In genomic region chr4:140135529-140136021, GRCh38 we compare ENCODE assay signal across 11 cellular contexts.
A peak's percentile ranks its signal among the peaks of the same experiment; 100 is the strongest.
DNase-seq lines count a peak whose midpoint lies in the region; ATAC-seq lines count a peak whose summit lies in the region.
"Had no signal": no experiment of that assay in that cellular context is flagged by ENCODE, and none has a peak within 500 bp of the region (broad histone marks: within the 10 kb centered on the region; RNA-seq: fewer than 3 reads in every experiment).

No MANE protein-coding gene starts in this region.

- H3K36me3 Mint-ChIP-seq in activated naive CD4-positive, alpha-beta T cell treated with anti-CD3 and anti-CD28 coated beads, Interleukin-2, amount 50 U/mL, for 24 hours: peaks cover 5% of the 10 kb centered on the region
- H3K36me3 Mint-ChIP-seq: stimulated activated memory B cell treated with anti-CD40 and anti-IgM and Interleukin-4, amounts not matched to agents 10 μg/mL and 1 μg/mL and 100 μg/mL, for 72 hours had no signal

- no peak overlapping the region for H3K4me3 Mint-ChIP-seq in activated naive CD4-positive, alpha-beta T cell treated with anti-CD3 and anti-CD28 coated beads, Interleukin-2, amount 50 U/mL, for 24 hours
- H3K4me3 Mint-ChIP-seq: stimulated activated memory B cell treated with anti-CD40 and anti-IgM and Interleukin-4, amounts not matched to agents 10 μg/mL and 1 μg/mL and 100 μg/mL, for 72 hours had no signal

- peak overlapping the region; percentile 27 for H3K27ac Mint-ChIP-seq in activated naive CD4-positive, alpha-beta T cell treated with anti-CD3 and anti-CD28 coated beads, Interleukin-2, amount 50 U/mL, for 24 hours
- H3K27ac Mint-ChIP-seq: stimulated activated memory B cell treated with anti-CD40 and anti-IgM and Interleukin-4, amounts not matched to agents 10 μg/mL and 1 μg/mL and 100 μg/mL, for 72 hours had no signal

- H3K27ac ChIP-seq in SK-N-MC: peak overlapping the region; percentile 29; the same call in 1 of the 2 replicates
- H3K27ac ChIP-seq: parathyroid adenoma, RWPE1 had no signal

- peak overlapping the region; percentile 52 for H3K4me3 ChIP-seq in SK-N-MC

- no peaks in the 10 kb centered on the region for H3K36me3 ChIP-seq in SK-N-MC (ENCODE audit: insufficient read depth, low read length)

- peaks cover 4% of the 10 kb centered on the region for H3K9me3 Mint-ChIP-seq in activated naive CD4-positive, alpha-beta T cell treated with anti-CD3 and anti-CD28 coated beads, Interleukin-2, amount 50 U/mL, for 24 hours
- H3K9me3 Mint-ChIP-seq: stimulated activated memory B cell treated with anti-CD40 and anti-IgM and Interleukin-4, amounts not matched to agents 10 μg/mL and 1 μg/mL and 100 μg/mL, for 72 hours had no signal

- no peaks in the 10 kb centered on the region for H3K27me3 Mint-ChIP-seq in activated naive CD4-positive, alpha-beta T cell treated with anti-CD3 and anti-CD28 coated beads, Interleukin-2, amount 50 U/mL, for 24 hours

- no peak for ATAC-seq in HG02610 (IDR thresholded peaks at IDR 0.05; ENCODE audit: unreplicated experiment)
- no peak for ATAC-seq in GM21423 (IDR thresholded peaks at IDR 0.05; ENCODE audit: unreplicated experiment)
- ATAC-seq: stimulated activated memory B cell treated with anti-CD40 and anti-IgM and Interleukin-4, amounts not matched to agents 10 μg/mL and 1 μg/mL and 100 μg/mL, for 72 hours had no signal

- peaks cover 34% of the 10 kb centered on the region for H3K4me1 Mint-ChIP-seq in activated naive CD4-positive, alpha-beta T cell treated with anti-CD3 and anti-CD28 coated beads, Interleukin-2, amount 50 U/mL, for 24 hours
- H3K4me1 Mint-ChIP-seq: stimulated activated memory B cell treated with anti-CD40 and anti-IgM and Interleukin-4, amounts not matched to agents 10 μg/mL and 1 μg/mL and 100 μg/mL, for 72 hours had no signal

- DNase-seq in activated naive CD4-positive, alpha-beta T cell treated with anti-CD3 and anti-CD28 coated beads, Interleukin-2, amount 50 U/mL, for 16 hours: no peak
- DNase-seq in SK-N-MC (ENCODE audit: low read depth, low spot score): no peak
- DNase-seq in hippocampal formation (lab: John Stamatoyannopoulos, UW): peak; percentile 11 to 20
- no peak for DNase-seq in NCI-H1048 (lab: John Stamatoyannopoulos, UW)
- DNase-seq in HPDE6-E6E7 (ENCODE audit: extremely low spot score): no peak

- peak overlapping the region; percentile 11 for H3K9ac ChIP-seq in SK-N-MC (ENCODE audit: insufficient read length)
- H3K9ac ChIP-seq: parathyroid adenoma had no signal

- no peaks in the 10 kb centered on the region for H3K9me3 ChIP-seq in SK-N-MC (ENCODE audit: low read depth, low read length)

Comparison
In these comparisons a context has a peak if more than half of its experiments do, and no peak if none do; other contexts are left out.
1. DNase-seq: peak in hippocampal formation (2 of 2); none in activated naive CD4-positive, alpha-beta T cell treated with anti-CD3 and anti-CD28 coated beads, Interleukin-2, amount 50 U/mL, for 16 hours (single experiment), SK-N-MC (single experiment), NCI-H1048 (single experiment) and HPDE6-E6E7 (single experiment).